ENCODE assay signal across 9 cellular contexts in genomic region chrX:77900688-77901087, GRCh38. TPM values are rescaled to one million over a fixed set of nuclear protein-coding genes. Genes with fewer than 3 reads are reported as not detected.
DNase-seq lines count a peak whose midpoint lies in the region; ATAC-seq and TF ChIP-seq lines count a peak whose summit lies in the region.
"Had no signal": no experiment of that assay in that cellular context is flagged by ENCODE, and none has a peak within 500 bp of the region (broad histone marks: within the 10 kb centered on the region; RNA-seq: fewer than 3 reads in every experiment).

No MANE protein-coding gene starts in this region.

- H3K4me1 ChIP-seq in right cardiac atrium (ENCODE audit: control insufficient read depth, insufficient read depth, low read length) (no peaks in the 10 kb centered on the region), subcutaneous abdominal adipose tissue (ENCODE audit: control insufficient read depth in 5 of 5, insufficient read depth in 5 of 5, low read length in 5 of 5) (peaks cover 0 to 14% (median 8%) of the 10 kb centered on the region in 5 donors)

- H3K27ac Mint-ChIP-seq in activated CD8-positive, alpha-beta memory T cell treated with anti-CD3 and anti-CD28 coated beads, Interleukin-2, amount 10 ng/mL, durations not matched to agents 7 days and 5 days, result peak overlapping the region; percentile 97
- no peak overlapping the region for H3K27ac Mint-ChIP-seq in activated B cell treated with CpG ODN at 0.5 μM for 24 hours

- H3K9me3 ChIP-seq in right cardiac atrium (ENCODE audit: control insufficient read depth, low read length), result no peaks in the 10 kb centered on the region
- H3K9me3 ChIP-seq in subcutaneous abdominal adipose tissue (ENCODE audit: control insufficient read depth in 5 of 5, low read length in 5 of 5), result peaks cover 0 to 2% (median 0%) of the 10 kb centered on the region in 5 donors

- intact Hi-C loops in activated B cell treated with CpG ODN at 0.5 μM for 24 hours (cut with micrococcal nuclease) (no loop called here), right cardiac atrium (cut with DNase I) (no loop called here)

- POLR2A ChIA-PET in activated B cell treated with CpG ODN at 0.5 μM for 24 hours (lab: Charles Lee), result interaction anchor here (7.7 kb wide), 1 partner anchor 10 kb away, joined by 63 read pairs; the partner anchor contains the start of gene ATP7A

- H3K9me3 Mint-ChIP-seq in activated CD8-positive, alpha-beta memory T cell treated with anti-CD3 and anti-CD28 coated beads, Interleukin-2, amount 10 ng/mL, durations not matched to agents 7 days and 5 days (ENCODE audit: low read depth), result no peaks in the 10 kb centered on the region
- H3K9me3 Mint-ChIP-seq in activated B cell treated with CpG ODN at 0.5 μM for 24 hours, result no peaks in the 10 kb centered on the region

- TF ChIP-seq CTCF in activated B cell treated with CpG ODN at 0.5 μM for 24 hours (IDR thresholded peaks at IDR 0.05), result no peak

- H3K4me3 Mint-ChIP-seq in activated CD8-positive, alpha-beta memory T cell treated with anti-CD3 and anti-CD28 coated beads, Interleukin-2, amount 10 ng/mL, durations not matched to agents 7 days and 5 days, result peak overlapping the region; percentile 98
- H3K4me3 Mint-ChIP-seq in activated B cell treated with CpG ODN at 0.5 μM for 24 hours, result peak overlapping the region; percentile 94

- no peak for ATAC-seq in activated CD8-positive, alpha-beta memory T cell treated with anti-CD3 and anti-CD28 coated beads, Interleukin-2, amount 10 ng/mL, durations not matched to agents 7 days and 5 days
- ATAC-seq in activated B cell treated with CpG ODN at 0.5 μM for 24 hours (ENCODE audit: low read depth) (no peak), right cardiac atrium (no peak)

- H3K27me3 Mint-ChIP-seq in activated CD8-positive, alpha-beta memory T cell treated with anti-CD3 and anti-CD28 coated beads, Interleukin-2, amount 10 ng/mL, durations not matched to agents 7 days and 5 days, result no peaks in the 10 kb centered on the region
- no peaks in the 10 kb centered on the region for H3K27me3 Mint-ChIP-seq in activated B cell treated with CpG ODN at 0.5 μM for 24 hours

- H3K9ac ChIP-seq in subcutaneous abdominal adipose tissue (ENCODE audit: low read length in 5 of 5), result peak overlapping the region in 3 of 5 donors; percentile 59 to 83 (median 78)

- peak overlapping the region; percentile 98 for H3K4me3 ChIP-seq in right cardiac atrium (ENCODE audit: low read length)
- peak overlapping the region in 4 of 5 donors; percentile 80 to 92 (median 88) for H3K4me3 ChIP-seq in subcutaneous abdominal adipose tissue (ENCODE audit: low read depth in 1 of 5, low read length in 5 of 5)

- H3K36me3 Mint-ChIP-seq in activated CD8-positive, alpha-beta memory T cell treated with anti-CD3 and anti-CD28 coated beads, Interleukin-2, amount 10 ng/mL, durations not matched to agents 7 days and 5 days, result peaks cover 27% of the 10 kb centered on the region
- H3K36me3 Mint-ChIP-seq in activated B cell treated with CpG ODN at 0.5 μM for 24 hours (ENCODE audit: low read depth), result peaks cover 35% of the 10 kb centered on the region

- no peaks in the 10 kb centered on the region for H3K27me3 ChIP-seq in right cardiac atrium (ENCODE audit: control insufficient read depth, insufficient read depth)
- H3K27me3 ChIP-seq in subcutaneous abdominal adipose tissue (ENCODE audit: control insufficient read depth in 5 of 5, insufficient read depth in 4 of 5, low read length in 5 of 5), result no peaks in the 10 kb centered on the region

- WGBS in right cardiac atrium, result 69% methylated on average over 1 of the region's 1 CpG

- no peak for DNase-seq in activated CD8-positive, alpha-beta memory T cell treated with anti-CD3 and anti-CD28 coated beads, Interleukin-2, amount 10 ng/mL, durations not matched to agents 7 days and 5 days
- DNase-seq in activated CD8-positive, alpha-beta memory T cell treated with anti-CD3 and anti-CD28 coated beads for 24 hours, result no peak
- no peak for DNase-seq in activated B cell treated with CpG ODN at 0.5 μM for 24 hours
- no peak for DNase-seq in right cardiac atrium
- no peak for DNase-seq in cerebellar nuclear complex (lab: John Stamatoyannopoulos, UW)
- no peak for DNase-seq in caudate nucleus (lab: John Stamatoyannopoulos, UW)
- no peak for DNase-seq in NCI-H1694 (lab: John Stamatoyannopoulos, UW)
- DNase-seq: COR-L47 had no signal

- CTCF ChIA-PET in activated CD8-positive, alpha-beta memory T cell treated with anti-CD3 and anti-CD28 coated beads, Interleukin-2, amount 10 ng/mL, durations not matched to agents 7 days and 5 days (lab: Charles Lee), result interaction anchor here (1.5 kb wide), 1 partner anchor 124 kb away, joined by 4 read pairs; no protein-coding TSS in a partner anchor
- CTCF ChIA-PET in activated B cell treated with CpG ODN at 0.5 μM for 24 hours (lab: Charles Lee), result interaction anchor here (2.2 to 2.4 kb wide), 2 partner anchors 9 to 124 kb away, joined by 9 read pairs; partner anchors contain the start of gene ATP7A

- H3K36me3 ChIP-seq in subcutaneous abdominal adipose tissue (ENCODE audit: control insufficient read depth in 5 of 5, insufficient read depth in 5 of 5, low read length in 5 of 5), result peaks cover 3 to 13% (median 4%) of the 10 kb centered on the region in 5 donors

- peaks cover 22% of the 10 kb centered on the region for H3K4me1 Mint-ChIP-seq in activated CD8-positive, alpha-beta memory T cell treated with anti-CD3 and anti-CD28 coated beads, Interleukin-2, amount 10 ng/mL, durations not matched to agents 7 days and 5 days
- peaks cover 22% of the 10 kb centered on the region for H3K4me1 Mint-ChIP-seq in activated B cell treated with CpG ODN at 0.5 μM for 24 hours

- no peak overlapping the region for H3K27ac ChIP-seq in right cardiac atrium (ENCODE audit: low read length)
- no peak overlapping the region for H3K27ac ChIP-seq in subcutaneous abdominal adipose tissue (ENCODE audit: low read depth, low read length)
- no peak overlapping the region for H3K27ac ChIP-seq in caudate nucleus (ENCODE audit: low read depth, low read length)

RNA-seq across cellular contexts. Expression of gene COX7B, which starts 1.4 kb away (rescaled TPM):
- 100 to 1,000 TPM; 256 to 279 TPM for total RNA-seq in activated CD8-positive, alpha-beta memory T cell treated with anti-CD3 and anti-CD28 coated beads, Interleukin-2, amount 10 ng/mL, durations not matched to agents 7 days and 5 days
- total RNA-seq in activated B cell treated with CpG ODN at 0.5 μM for 24 hours (196 and 235 TPM in 2 replicates), right cardiac atrium (1,000 to 10,000 TPM; 1,046 to 1,477 (median 1,227) TPM)
- polyA plus RNA-seq in right cardiac atrium, result 5,401 TPM

RNA-seq across cellular contexts. Expression of gene MAGT1, which starts 5.5 kb away (rescaled TPM):
- total RNA-seq in activated CD8-positive, alpha-beta memory T cell treated with anti-CD3 and anti-CD28 coated beads, Interleukin-2, amount 10 ng/mL, durations not matched to agents 7 days and 5 days, result 10 to 100 TPM; 40.1 to 44.4 TPM
- total RNA-seq in activated B cell treated with CpG ODN at 0.5 μM for 24 hours (36.5 and 40.2 TPM in 2 replicates), right cardiac atrium (10 to 100 TPM; 47.1 to 66.4 (median 59.6) TPM)
- polyA plus RNA-seq in right cardiac atrium, result 31.1 TPM

RNA-seq across cellular contexts. Expression of gene ATP7A, which starts 9.8 kb away (rescaled TPM):
- 10 to 100 TPM in 1 of 2 experiments, 1 to 10 TPM in 1; 10.0 to 11.9 TPM for total RNA-seq in activated CD8-positive, alpha-beta memory T cell treated with anti-CD3 and anti-CD28 coated beads, Interleukin-2, amount 10 ng/mL, durations not matched to agents 7 days and 5 days
- 8.2 and 9.4 TPM in 2 replicates for total RNA-seq in activated B cell treated with CpG ODN at 0.5 μM for 24 hours
- total RNA-seq in right cardiac atrium, result 10 to 100 TPM in 1 of 4 donors, 1 to 10 TPM in 3; 6.7 to 11.5 (median 7.8) TPM
- 1.6 TPM for polyA plus RNA-seq in right cardiac atrium
